In genomic region chrX:78314561-78314960, GRCh38 we compare ENCODE assay signal across 11 cellular contexts. TPM values are rescaled to one million over a fixed set of nuclear protein-coding genes. Genes with fewer than 3 reads are reported as not detected.
DNase-seq lines count a peak whose midpoint lies in the region; ATAC-seq and TF ChIP-seq lines count a peak whose summit lies in the region.
"Had no signal": no experiment of that assay in that cellular context is flagged by ENCODE, and none has a peak within 500 bp of the region (broad histone marks: within the 10 kb centered on the region; RNA-seq: fewer than 3 reads in every experiment).

No MANE protein-coding gene starts in this region.

- no peak for TF ChIP-seq POLR2A in erythroblast (IDR thresholded peaks at IDR 0.05; ENCODE audit: low read length)

- peaks cover 14% of the 10 kb centered on the region for H3K9me3 Mint-ChIP-seq in activated CD4-positive, alpha-beta T cell treated with anti-CD3 and anti-CD28 coated beads, Interleukin-2, amount 10 ng/mL, durations not matched to agents 24 days and 14 days

- H3K27ac Mint-ChIP-seq in activated CD4-positive, alpha-beta T cell treated with anti-CD3 and anti-CD28 coated beads, Interleukin-2, amount 10 ng/mL, durations not matched to agents 24 days and 14 days = peak overlapping the region; percentile 87

- DNase-seq in activated CD4-positive, alpha-beta T cell treated with anti-CD3 and anti-CD28 coated beads, Interleukin-2, amount 10 ng/mL, durations not matched to agents 24 days and 14 days = no peak
- no peak for DNase-seq in activated CD4-positive, alpha-beta T cell treated with anti-CD3 and anti-CD28 coated beads for 4 hours
- DNase-seq in SIG-M5 treated with dmso at 0.1 percent for 504 hours (lab: John Stamatoyannopoulos, UW; ENCODE audit: unreplicated experiment) = peak; percentile 36
- DNase-seq in stimulated activated CD4-positive, alpha-beta T cell treated with anti-CD3 and anti-CD28 coated beads, Interleukin-2, amount 100 ng/mL, for 24 hours = peak; percentile 14 to 29
- no peak for DNase-seq in erythroblast (lab: John Stamatoyannopoulos, UW)
- DNase-seq in activated gamma-delta T cell (lab: John Stamatoyannopoulos, UW) = no peak
- no peak for DNase-seq in HuH-7.5 (ENCODE audit: low spot score)
- DNase-seq: KG1, right cardiac atrium had no signal

- peak; percentile 69 for ATAC-seq in HG02852 (IDR thresholded peaks at IDR 0.05; ENCODE audit: unreplicated experiment)
- ATAC-seq: HCT116, right cardiac atrium had no signal

- H3K36me3 Mint-ChIP-seq in activated CD4-positive, alpha-beta T cell treated with anti-CD3 and anti-CD28 coated beads, Interleukin-2, amount 10 ng/mL, durations not matched to agents 24 days and 14 days (ENCODE audit: low read depth) = peaks cover 68% of the 10 kb centered on the region

- intact Hi-C loops in activated CD4-positive, alpha-beta T cell treated with anti-CD3 and anti-CD28 coated beads, Interleukin-2, amount 10 ng/mL, durations not matched to agents 24 days and 14 days (cut with micrococcal nuclease) = loop anchor here (1.0 kb wide), 2 partner anchors 9 to 16 kb away; no protein-coding TSS in a partner anchor

- no peaks in the 10 kb centered on the region for H3K27me3 Mint-ChIP-seq in activated CD4-positive, alpha-beta T cell treated with anti-CD3 and anti-CD28 coated beads, Interleukin-2, amount 10 ng/mL, durations not matched to agents 24 days and 14 days

- peak overlapping the region; percentile 44 for H3K4me3 Mint-ChIP-seq in activated CD4-positive, alpha-beta T cell treated with anti-CD3 and anti-CD28 coated beads, Interleukin-2, amount 10 ng/mL, durations not matched to agents 24 days and 14 days

- H3K4me1 Mint-ChIP-seq in activated CD4-positive, alpha-beta T cell treated with anti-CD3 and anti-CD28 coated beads, Interleukin-2, amount 10 ng/mL, durations not matched to agents 24 days and 14 days = peaks cover 49% of the 10 kb centered on the region

RNA-seq across cellular contexts. Expression of gene CYSLTR1, which starts 12.8 kb away (rescaled TPM):
- total RNA-seq in activated CD4-positive, alpha-beta T cell treated with anti-CD3 and anti-CD28 coated beads, Interleukin-2, amount 10 ng/mL, durations not matched to agents 24 days and 14 days = 16.1 and 17.2 TPM in 2 replicates

Comparison
In these comparisons a context has a peak if more than half of its experiments do, and no peak if none do; other contexts are left out.
1. DNase-seq: peak in SIG-M5 treated with dmso at 0.1 percent for 504 hours (single experiment) and stimulated activated CD4-positive, alpha-beta T cell treated with anti-CD3 and anti-CD28 coated beads, Interleukin-2, amount 100 ng/mL, for 24 hours (2 of 2); none in activated CD4-positive, alpha-beta T cell treated with anti-CD3 and anti-CD28 coated beads, Interleukin-2, amount 10 ng/mL, durations not matched to agents 24 days and 14 days (single experiment), activated CD4-positive, alpha-beta T cell treated with anti-CD3 and anti-CD28 coated beads for 4 hours (0 of 2), erythroblast (0 of 2), activated gamma-delta T cell (single experiment) and HuH-7.5 (single experiment).